In the genomic region with DNA sequence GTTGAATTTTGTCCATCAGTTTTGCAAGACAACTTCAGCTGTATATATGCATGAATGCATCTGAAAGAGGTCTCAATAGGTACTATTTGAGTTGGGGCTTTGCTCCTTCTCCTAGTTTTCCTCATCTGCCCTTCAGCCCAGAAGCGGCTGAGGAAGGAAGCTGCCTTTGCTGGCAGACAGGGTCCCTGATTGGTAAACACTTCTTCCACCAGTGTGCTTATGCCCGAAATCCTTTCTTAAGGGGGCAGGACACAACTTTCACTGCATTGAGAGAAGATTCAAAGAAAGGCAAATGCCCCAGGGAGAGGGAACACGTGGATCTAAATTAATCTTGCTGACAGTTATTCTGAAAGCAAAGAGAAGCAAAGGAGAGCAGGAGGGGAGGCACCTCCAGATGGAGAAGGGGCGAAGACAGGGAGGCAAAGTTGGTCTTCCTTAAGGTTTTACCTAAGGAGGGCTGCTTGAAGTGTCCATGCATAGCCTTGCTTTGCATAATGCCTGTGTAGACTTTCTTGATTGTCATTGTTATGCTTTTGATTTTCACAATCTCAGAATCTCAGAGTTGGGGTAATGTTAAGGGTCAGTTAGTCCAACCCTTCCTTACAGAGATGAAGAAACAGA, we compare ENCODE assay signal across 15 cellular contexts.
DNase-seq lines count a peak whose midpoint lies in the region; ATAC-seq, FAIRE-seq and TF ChIP-seq lines count a peak whose summit lies in the region.
"Had no signal": no experiment of that assay in that cellular context is flagged by ENCODE, and none has a peak within 500 bp of the region (broad histone marks: within the 10 kb centered on the region; RNA-seq: fewer than 3 reads in every experiment).

No MANE protein-coding gene starts in this region.

- H3K4me3 ChIP-seq in HCT116 (replicated peaks in 1 of 2; ENCODE audit: low read depth in 1 of 2, low read length in 2 of 2), result no peak overlapping the region
- H3K4me3 ChIP-seq in H1 (ENCODE audit: extremely low read depth in 1 of 4, insufficient read depth in 2 of 4, low read depth in 3 of 4, low read length in 4 of 4), result no peak overlapping the region
- no peak overlapping the region for H3K4me3 ChIP-seq in parathyroid adenoma (ENCODE audit: low read depth, low read length)
- no peak overlapping the region for H3K4me3 ChIP-seq in Karpas-422 (ENCODE audit: low read length)
- H3K4me3 ChIP-seq: ovary had no signal

- H3K27ac ChIP-seq in HCT116 (ENCODE audit: low read depth, low read length), result no peak overlapping the region
- H3K27ac ChIP-seq in H1 (ENCODE audit: low read depth, low read length), result no peak overlapping the region
- no peak overlapping the region for H3K27ac ChIP-seq in parathyroid adenoma
- no peak overlapping the region for H3K27ac ChIP-seq in Karpas-422 (ENCODE audit: low read length)
- H3K27ac ChIP-seq: ovary had no signal

- no peaks in the 10 kb centered on the region for H3K9me3 ChIP-seq in HCT116 (ENCODE audit: control insufficient read depth in 1 of 2, insufficient read depth in 1 of 2, low read depth in 1 of 2, low read length in 2 of 2)
- no peaks in the 10 kb centered on the region for H3K9me3 ChIP-seq in H1 (ENCODE audit: insufficient read depth in 2 of 2, low read depth in 1 of 2, low read length in 1 of 2)
- H3K9me3 ChIP-seq in parathyroid adenoma (ENCODE audit: control insufficient read depth, low read length), result no peaks in the 10 kb centered on the region
- H3K9me3 ChIP-seq in Karpas-422 (ENCODE audit: low read length), result no peaks in the 10 kb centered on the region
- H3K9me3 ChIP-seq: ovary had no signal

- H3K4me3 Mint-ChIP-seq in activated naive CD8-positive, alpha-beta T cell treated with anti-CD3 and anti-CD28 coated beads for 36 hours, result no peak overlapping the region
- H3K4me3 Mint-ChIP-seq: central memory CD8-positive, alpha-beta T cell; mesothelial cell of epicardium had no signal

- CTCF ChIA-PET in HCT116 (lab: Charles Lee), result no interaction called here
- CTCF ChIA-PET in H1 (lab: Charles Lee; ENCODE audit: partially characterized antibody), result interaction anchor here (2.0 to 2.2 kb wide), 2 partner anchors 53 to 297 kb away, joined by 5 to 6 read pairs; no protein-coding TSS in a partner anchor

- H3K27ac Mint-ChIP-seq in activated naive CD8-positive, alpha-beta T cell treated with anti-CD3 and anti-CD28 coated beads for 36 hours, result no peak overlapping the region
- H3K27ac Mint-ChIP-seq: activated naive CD4-positive, alpha-beta T cell treated with anti-CD3 and anti-CD28 coated beads, Interleukin-2, amount 50 U/mL, for 72 hours; mesothelial cell of epicardium had no signal

- H4K91ac ChIP-seq in H1 (replicated peaks; ENCODE audit: insufficient read length, low read length), result no peak overlapping the region

- H3K23ac ChIP-seq in H1 (ENCODE audit: insufficient read length), result no peak overlapping the region

- peak overlapping the region; percentile 13 for H2AFZ ChIP-seq in HCT116 (ENCODE audit: low read depth, low read length, poor library complexity, severe bottlenecking)
- peak overlapping the region; percentile 90; the same call in 1 of the 2 replicates for H2AFZ ChIP-seq in H1 (ENCODE audit: low read length)
- H2AFZ ChIP-seq in parathyroid adenoma, result peak overlapping the region; percentile 18
- no peak overlapping the region for H2AFZ ChIP-seq in Karpas-422 (ENCODE audit: low read length)

- TF ChIP-seq RAD21 in HCT116 (IDR thresholded peaks at IDR 0.05; ENCODE audit: low read depth) (no peak), H1 (IDR thresholded peaks at IDR 0.05 in 1 of 2, conservative IDR thresholded peaks at IDR 0.05 in 1 of 2; ENCODE audit: low read depth in 2 of 2, low read length in 2 of 2) (no peak)

- POLR2A ChIA-PET in HCT116 (lab: Charles Lee) (no interaction called here), H1 (lab: Charles Lee; ENCODE audit: partially characterized antibody) (no interaction called here)

- no peak overlapping the region for H3K18ac ChIP-seq in H1 (ENCODE audit: extremely low read depth, low read length)

- H3K27me3 ChIP-seq in HCT116 (ENCODE audit: insufficient read depth, low read length) (no peaks in the 10 kb centered on the region), H1 (replicated peaks in 1 of 4; ENCODE audit: control insufficient read depth in 3 of 4, extremely low read depth in 1 of 4, insufficient read depth in 3 of 4, low read length in 3 of 4) (no peaks in the 10 kb centered on the region), parathyroid adenoma (ENCODE audit: control insufficient read depth, insufficient read depth, low read length) (no peaks in the 10 kb centered on the region), Karpas-422 (ENCODE audit: low read length) (no peaks in the 10 kb centered on the region)
- H3K27me3 ChIP-seq: ovary had no signal

- no peak for TF ChIP-seq CTCF in HCT116 (IDR thresholded peaks at IDR 0.05 in 2 of 3, conservative IDR thresholded peaks at IDR 0.05 in 1 of 3; ENCODE audit: borderline replicate concordance in 1 of 3, insufficient read depth in 1 of 3, low read depth in 2 of 3, low read length in 2 of 3)
- no peak for TF ChIP-seq CTCF in H1 (IDR thresholded peaks at IDR 0.05; ENCODE audit: control extremely low read depth in 1 of 3, insufficient read depth in 1 of 3, low read depth in 1 of 3, low read length in 3 of 3)
- TF ChIP-seq CTCF in parathyroid adenoma (IDR thresholded peaks at IDR 0.05), result no peak

- no peak overlapping the region for H3K56ac ChIP-seq in H1 (replicated peaks; ENCODE audit: insufficient read length, low read depth, low read length)

- TF ChIP-seq POLR2A in HCT116 (IDR thresholded peaks at IDR 0.05; ENCODE audit: borderline replicate concordance, extremely low read depth, insufficient read depth, insufficient read length), result no peak
- no peak for TF ChIP-seq POLR2A in H1 (IDR thresholded peaks at IDR 0.05; ENCODE audit: control extremely low read depth in 1 of 2, low read depth in 2 of 2, low read length in 2 of 2)

- no peak for DNase-seq in HCT116 (ENCODE audit: low read depth, low spot score)
- peak; percentile 49 for DNase-seq in NCI-H345 (lab: John Stamatoyannopoulos, UW)
- no peak for DNase-seq in H1 (ENCODE audit: low read depth in 1 of 2, low spot score in 2 of 2)
- DNase-seq in left lobe of liver (ENCODE audit: low spot score), result no peak
- no peak for DNase-seq in Karpas-422
- no peak for DNase-seq in activated naive CD8-positive, alpha-beta T cell treated with anti-CD3 and anti-CD28 coated beads for 36 hours
- DNase-seq: activated CD4-positive, alpha-beta T cell treated with anti-CD3 and anti-CD28 coated beads for 4 hours; activated T-cell treated with anti-CD3 and anti-CD28 coated beads for 4 hours; NCI-H526 treated with DMSO at 0.1 percent for 48 hours; ovary; T-helper 2 cell had no signal

- H3K23me2 ChIP-seq in H1 (ENCODE audit: low read depth, low read length), result no peaks in the 10 kb centered on the region

- H3K36me3 Mint-ChIP-seq in activated naive CD8-positive, alpha-beta T cell treated with anti-CD3 and anti-CD28 coated beads for 36 hours, result no peaks in the 10 kb centered on the region
- H3K36me3 Mint-ChIP-seq: activated naive CD4-positive, alpha-beta T cell treated with anti-CD3 and anti-CD28 coated beads, Interleukin-2, amount 50 U/mL, for 72 hours; mesothelial cell of epicardium had no signal

- no peak for TF ChIP-seq EP300 in H1 (IDR thresholded peaks at IDR 0.05; ENCODE audit: borderline replicate concordance in 1 of 2, low read depth in 2 of 2, low read length in 2 of 2)

- H3K4me1 ChIP-seq in HCT116 (ENCODE audit: control insufficient read depth in 1 of 2, insufficient read depth in 2 of 2, low read length in 2 of 2), result peaks cover 0 to 6% of the 10 kb centered on the region in 2 experiments; a peak in 1 of 4 replicates
- peaks cover 0 to 10% (median 6%) of the 10 kb centered on the region in 4 experiments; a peak in 6 of 7 replicates for H3K4me1 ChIP-seq in H1 (replicated peaks in 1 of 4; ENCODE audit: control insufficient read depth in 3 of 4, insufficient read depth in 4 of 4, low read length in 3 of 4)
- H3K4me1 ChIP-seq in parathyroid adenoma, result no peaks in the 10 kb centered on the region
- no peaks in the 10 kb centered on the region for H3K4me1 ChIP-seq in Karpas-422 (ENCODE audit: low read length)

- no peak overlapping the region for H3K4me2 ChIP-seq in HCT116 (ENCODE audit: low read length)
- H3K4me2 ChIP-seq in H1 (ENCODE audit: insufficient read depth in 1 of 2, low read depth in 2 of 2, low read length in 2 of 2), result peak overlapping the region in 1 of 2 experiments; percentile 5; a peak in 1 of 4 replicates
- H3K4me2 ChIP-seq in parathyroid adenoma (ENCODE audit: low read length), result no peak overlapping the region
- no peak overlapping the region for H3K4me2 ChIP-seq in Karpas-422 (ENCODE audit: low read depth, low read length, poor library complexity, severe bottlenecking)

- no peak overlapping the region for H2BK5ac ChIP-seq in H1 (ENCODE audit: low read depth, low read length)

- no peak overlapping the region for H2BK20ac ChIP-seq in H1 (ENCODE audit: low read length)

- no peak overlapping the region for H3K14ac ChIP-seq in H1 (ENCODE audit: insufficient read length)

- H4K5ac ChIP-seq in H1 (ENCODE audit: insufficient read length, low read depth, low read length), result no peak overlapping the region

- BruUV-seq in HCT116 (replicated peaks; lab: Mats Ljungman, UMichigan), result no TSS peak

- H2BK15ac ChIP-seq in H1 (ENCODE audit: low read length), result no peak overlapping the region

- no peak overlapping the region for H2BK12ac ChIP-seq in H1 (ENCODE audit: low read depth, low read length)

- H3K27me3 Mint-ChIP-seq in activated naive CD8-positive, alpha-beta T cell treated with anti-CD3 and anti-CD28 coated beads for 36 hours, result no peaks in the 10 kb centered on the region
- H3K27me3 Mint-ChIP-seq: central memory CD8-positive, alpha-beta T cell had no signal

- H3K9ac ChIP-seq in HCT116 (ENCODE audit: low read length) (no peak overlapping the region), H1 (replicated peaks in 1 of 4; ENCODE audit: extremely low read depth in 1 of 4, low read depth in 3 of 4, low read length in 3 of 4) (no peak overlapping the region), parathyroid adenoma (no peak overlapping the region), Karpas-422 (ENCODE audit: low read length) (no peak overlapping the region)

- no peaks in the 10 kb centered on the region for H3K79me1 ChIP-seq in H1 (ENCODE audit: low read depth, low read length)

- H4K8ac ChIP-seq in H1 (ENCODE audit: extremely low read depth, insufficient read depth, low read length), result no peak overlapping the region

- H3K4ac ChIP-seq in H1 (replicated peaks; ENCODE audit: insufficient read length, low read depth, low read length), result no peak overlapping the region

- H3K9me2 ChIP-seq in HCT116 (ENCODE audit: insufficient read depth) (no peaks in the 10 kb centered on the region), Karpas-422 (replicated peaks; ENCODE audit: insufficient read depth, low read length) (no peaks in the 10 kb centered on the region)

- no peak for FAIRE-seq in H1 (lab: Jason Lieb, UNC)

- H3K36me3 ChIP-seq in HCT116 (ENCODE audit: control insufficient read depth in 1 of 2, insufficient read depth in 2 of 2, low read length in 2 of 2), result no peaks in the 10 kb centered on the region
- H3K36me3 ChIP-seq in H1 (ENCODE audit: control insufficient read depth in 2 of 4, insufficient read depth in 4 of 4, low read length in 3 of 4), result no peaks in the 10 kb centered on the region
- H3K36me3 ChIP-seq in parathyroid adenoma (ENCODE audit: control insufficient read depth, insufficient read depth, low read length), result no peaks in the 10 kb centered on the region
- H3K36me3 ChIP-seq in Karpas-422 (ENCODE audit: insufficient read depth, low read length), result no peaks in the 10 kb centered on the region
- H3K36me3 ChIP-seq: ovary had no signal

- RAD21 ChIA-PET in HCT116 (lab: Charles Lee; ENCODE audit: low non-redundant PET in 1 of 2, low total read pairs in 2 of 2, uncharacterized antibody in 2 of 2, unreplicated experiment in 2 of 2), result no interaction called here

- WGBS in H1 (ENCODE audit: extremely low coverage in 1 of 2, insufficient coverage in 1 of 2, insufficient read length in 1 of 2, insufficient replicate concordance in 2 of 2, low coverage in 1 of 2, low lambda C conversion rate in 2 of 2, missing lambda C conversion rate in 1 of 2), 2 experiments, result 51% methylated on average over 4 of the region's 4 CpGs; no CpG with 5 or more reads in 1 of the 2 experiments

- H3K4me1 Mint-ChIP-seq in activated naive CD8-positive, alpha-beta T cell treated with anti-CD3 and anti-CD28 coated beads for 36 hours, result peaks cover 2% of the 10 kb centered on the region
- H3K4me1 Mint-ChIP-seq: central memory CD8-positive, alpha-beta T cell had no signal

- intact Hi-C loops in HCT116 (cut with micrococcal nuclease), result no loop called here

- H2BK120ac ChIP-seq in H1 (replicated peaks; ENCODE audit: low read depth, low read length), result no peak overlapping the region

- no peaks in the 10 kb centered on the region for H3K9me3 Mint-ChIP-seq in activated naive CD8-positive, alpha-beta T cell treated with anti-CD3 and anti-CD28 coated beads for 36 hours
- H3K9me3 Mint-ChIP-seq: activated naive CD4-positive, alpha-beta T cell treated with anti-CD3 and anti-CD28 coated beads, Interleukin-2, amount 50 U/mL, for 72 hours; central memory CD8-positive, alpha-beta T cell; mesothelial cell of epicardium had no signal

- H3K79me2 ChIP-seq in HCT116 (ENCODE audit: insufficient read depth, low read length) (no peaks in the 10 kb centered on the region), H1 (ENCODE audit: control insufficient read depth in 1 of 2, insufficient read depth in 2 of 2, low read length in 2 of 2) (no peaks in the 10 kb centered on the region), parathyroid adenoma (no peaks in the 10 kb centered on the region), Karpas-422 (ENCODE audit: low read length) (no peaks in the 10 kb centered on the region)

- H2AK5ac ChIP-seq in H1 (ENCODE audit: low read depth, low read length), result no peak overlapping the region

- H4K20me1 ChIP-seq in HCT116 (ENCODE audit: insufficient read depth) (no peaks in the 10 kb centered on the region), H1 (replicated peaks in 1 of 2; ENCODE audit: control insufficient read depth in 1 of 2, insufficient read depth in 2 of 2, low read length in 2 of 2) (no peaks in the 10 kb centered on the region), Karpas-422 (ENCODE audit: insufficient read depth, low read depth, low read length) (no peaks in the 10 kb centered on the region)

- no peak for ATAC-seq in HCT116
- no peak for ATAC-seq in left lobe of liver
- ATAC-seq: activated naive CD4-positive, alpha-beta T cell treated with anti-CD3 and anti-CD28 coated beads, Interleukin-2, amount 50 U/mL, for 72 hours had no signal
